In genomic region chr1:23210963-23211362, GRCh38 we compare ENCODE assay signal across 15 cellular contexts. TPM values are rescaled to one million over a fixed set of nuclear protein-coding genes. Genes with fewer than 3 reads are reported as not detected.
DNase-seq lines count a peak whose midpoint lies in the region; ATAC-seq and TF ChIP-seq lines count a peak whose summit lies in the region.
"Had no signal": no experiment of that assay in that cellular context is flagged by ENCODE, and none has a peak within 500 bp of the region (broad histone marks: within the 10 kb centered on the region; RNA-seq: fewer than 3 reads in every experiment).

No MANE protein-coding gene starts in this region.

- H3K4me1 ChIP-seq in mammary epithelial cell (ENCODE audit: insufficient read depth, low read length) (peaks cover 17% of the 10 kb centered on the region), breast epithelium (no peaks in the 10 kb centered on the region), RWPE2 (ENCODE audit: insufficient read depth, poor library complexity, severe bottlenecking) (peaks cover 13% of the 10 kb centered on the region)
- H3K4me1 ChIP-seq: Caco-2 had no signal

- intact Hi-C loops in mammary epithelial cell (cut with micrococcal nuclease) (loop anchor here (1.0 kb wide), 2 partner anchors 27 to 235 kb away; no protein-coding TSS in a partner anchor), breast epithelium (cut with DNase I; ENCODE audit: low total_unique reads) (no loop called here)

- H2AFZ ChIP-seq in mammary epithelial cell (ENCODE audit: low read depth, low read length) = peak overlapping the region; percentile 18

- H3K27ac ChIP-seq in mammary epithelial cell (ENCODE audit: insufficient read depth, low read depth, low read length) = no peak overlapping the region
- no peak overlapping the region for H3K27ac ChIP-seq in breast epithelium
- H3K27ac ChIP-seq in RWPE2 (ENCODE audit: poor library complexity, severe bottlenecking) = peak overlapping the region; percentile 39
- H3K27ac ChIP-seq in epithelial cell of prostate = peak overlapping the region; percentile 7
- no peak overlapping the region for H3K27ac ChIP-seq in WERI-Rb-1
- H3K27ac ChIP-seq: 22Rv1, BLaER1 had no signal

- H3K27me3 ChIP-seq in mammary epithelial cell (ENCODE audit: insufficient read depth, low read length) (no peaks in the 10 kb centered on the region), breast epithelium (peaks cover 0 to 25% of the 10 kb centered on the region in 2 donors), RWPE2 (ENCODE audit: insufficient read depth, poor library complexity, severe bottlenecking) (no peaks in the 10 kb centered on the region), WERI-Rb-1 (ENCODE audit: insufficient read depth, low read depth, severe bottlenecking) (no peaks in the 10 kb centered on the region)

- in situ Hi-C loops in mammary epithelial cell (cut with MboI; ENCODE audit: low sequenced_read_pairs in 2 of 2) = loop anchor here (10.0 kb wide), 2 partner anchors 54 to 236 kb away; partner anchors contain the start of gene LACTBL1 (in 1 of the 2)

- H4K20me1 ChIP-seq in mammary epithelial cell (ENCODE audit: insufficient read depth, low read length) = no peaks in the 10 kb centered on the region

- dilution Hi-C loops in mammary epithelial cell (cut with HindIII; ENCODE audit: low sequenced_read_pairs) = loop anchor here (5.0 kb wide), 1 partner anchor 51 kb away; no protein-coding TSS in a partner anchor

- peak; percentile 30 for DNase-seq in mammary epithelial cell
- DNase-seq in breast epithelium (ENCODE audit: low spot score in 2 of 2) = no peak
- DNase-seq in RWPE2 (ENCODE audit: low spot score) = no peak
- DNase-seq in epithelial cell of prostate (ENCODE audit: low read depth, low spot score) = peak; percentile 55
- DNase-seq in GOT3 (lab: John Stamatoyannopoulos, UW) = no peak
- no peak for DNase-seq in WERI-Rb-1
- DNase-seq: AML-193; CD8-positive, alpha-beta memory T cell; DND-41; GDM1 had no signal

- H3K9me3 ChIP-seq in mammary epithelial cell (replicated peaks; ENCODE audit: insufficient read depth, low read length) = no peaks in the 10 kb centered on the region
- H3K9me3 ChIP-seq in breast epithelium = no peaks in the 10 kb centered on the region
- H3K9me3 ChIP-seq in RWPE2 (ENCODE audit: severe bottlenecking) = no peaks in the 10 kb centered on the region
- no peaks in the 10 kb centered on the region for H3K9me3 ChIP-seq in WERI-Rb-1 (ENCODE audit: severe bottlenecking)
- H3K9me3 ChIP-seq: BLaER1, Caco-2 had no signal

- no peak overlapping the region for H3K4me3 ChIP-seq in mammary epithelial cell (replicated peaks in 1 of 3; ENCODE audit: insufficient read depth in 1 of 3, low read depth in 2 of 3, low read length in 3 of 3)
- H3K4me3 ChIP-seq in breast epithelium = no peak overlapping the region
- no peak overlapping the region for H3K4me3 ChIP-seq in RWPE2 (ENCODE audit: severe bottlenecking)
- no peak overlapping the region for H3K4me3 ChIP-seq in WERI-Rb-1 (ENCODE audit: low read depth, low read length)
- H3K4me3 ChIP-seq: BLaER1 had no signal

- TF ChIP-seq CTCF in mammary epithelial cell (conservative IDR thresholded peaks at IDR 0.05 in 1 of 2, IDR thresholded peaks at IDR 0.05 in 1 of 2; ENCODE audit: extremely low read depth in 1 of 2, insufficient read depth in 1 of 2, low read depth in 1 of 2, low read length in 2 of 2) (no peak), breast epithelium (IDR thresholded peaks at IDR 0.05) (no peak), RWPE2 (IDR thresholded peaks at IDR 0.05; ENCODE audit: poor library complexity, severe bottlenecking) (no peak), WERI-Rb-1 (IDR thresholded peaks at IDR 0.05; ENCODE audit: low read depth, low read length) (no peak)

- ATAC-seq in RWPE2 (ENCODE audit: low read depth) (peak; percentile 19; the same call in 1 of the 3 replicates), HG03025 (IDR thresholded peaks at IDR 0.05; ENCODE audit: low FRiP score, unreplicated experiment) (no peak), GM19452 (IDR thresholded peaks at IDR 0.05; ENCODE audit: unreplicated experiment) (no peak)

- CTCF ChIA-PET in mammary epithelial cell (lab: Charles Lee; ENCODE audit: low non-redundant PET) = interaction anchor here (0.6 to 0.7 kb wide), 2 partner anchors 16 to 379 kb away, joined by 3 to 4 read pairs; no protein-coding TSS in a partner anchor

- no peaks in the 10 kb centered on the region for H3K79me2 ChIP-seq in mammary epithelial cell (ENCODE audit: insufficient read depth, low read length)

- 8% methylated on average over 2 of the region's 2 CpGs for WGBS in mammary epithelial cell (ENCODE audit: low coverage, missing lambda C conversion rate)

- H3K4me2 ChIP-seq in mammary epithelial cell (ENCODE audit: insufficient read depth, low read depth, low read length) = no peak overlapping the region
- H3K4me2 ChIP-seq: BLaER1 had no signal

- TF ChIP-seq POLR2A in breast epithelium (IDR thresholded peaks at IDR 0.05) = no peak

- no TSS peak for BruUV-seq in mammary epithelial cell (replicated peaks; lab: Mats Ljungman, UMichigan)

- no peaks in the 10 kb centered on the region for H3K36me3 ChIP-seq in mammary epithelial cell (ENCODE audit: insufficient read depth, low read length)
- no peaks in the 10 kb centered on the region for H3K36me3 ChIP-seq in breast epithelium
- no peaks in the 10 kb centered on the region for H3K36me3 ChIP-seq in RWPE2 (ENCODE audit: low read depth)
- no peaks in the 10 kb centered on the region for H3K36me3 ChIP-seq in WERI-Rb-1
- H3K36me3 ChIP-seq: BLaER1 had no signal

- no peak overlapping the region for H3K9ac ChIP-seq in mammary epithelial cell (ENCODE audit: insufficient read depth, low read length)
- H3K9ac ChIP-seq: BLaER1 had no signal

RNA-seq across cellular contexts. Expression of gene HTR1D, which starts 6.3 kb away (rescaled TPM):
- total RNA-seq in mammary epithelial cell (under 1 TPM; 0.33 to 0.47 TPM), breast epithelium (not detected)
- 0.45 TPM for polyA plus RNA-seq in mammary epithelial cell
- polyA minus RNA-seq in mammary epithelial cell = 1.2 TPM
- total RNA-seq: CD8-positive, alpha-beta memory T cell had no signal
- polyA plus RNA-seq: CD8-positive, alpha-beta memory T cell had no signal

RNA-seq across cellular contexts. Expression of gene LUZP1, which starts 42.3 kb away (rescaled TPM):
- 10 to 100 TPM; 55.2 to 83.2 TPM for total RNA-seq in mammary epithelial cell
- 30.1 TPM for polyA plus RNA-seq in mammary epithelial cell
- polyA minus RNA-seq in mammary epithelial cell = 80.3 TPM
- 10 to 100 TPM; 21.0 to 26.6 (median 24.6) TPM for total RNA-seq in breast epithelium

Comparison
In these comparisons a context has a peak if more than half of its experiments do, and no peak if none do; other contexts are left out.
1. DNase-seq: peak in mammary epithelial cell (single experiment) and epithelial cell of prostate (single experiment); none in breast epithelium (0 of 2), RWPE2 (single experiment), GOT3 (single experiment) and WERI-Rb-1 (single experiment).
2. H3K27ac ChIP-seq: peak in RWPE2 (single experiment) and epithelial cell of prostate (single experiment); none in mammary epithelial cell (single experiment), breast epithelium (0 of 2) and WERI-Rb-1 (single experiment).